ENCODE assay signal across 30 cellular contexts in the genomic region with DNA sequence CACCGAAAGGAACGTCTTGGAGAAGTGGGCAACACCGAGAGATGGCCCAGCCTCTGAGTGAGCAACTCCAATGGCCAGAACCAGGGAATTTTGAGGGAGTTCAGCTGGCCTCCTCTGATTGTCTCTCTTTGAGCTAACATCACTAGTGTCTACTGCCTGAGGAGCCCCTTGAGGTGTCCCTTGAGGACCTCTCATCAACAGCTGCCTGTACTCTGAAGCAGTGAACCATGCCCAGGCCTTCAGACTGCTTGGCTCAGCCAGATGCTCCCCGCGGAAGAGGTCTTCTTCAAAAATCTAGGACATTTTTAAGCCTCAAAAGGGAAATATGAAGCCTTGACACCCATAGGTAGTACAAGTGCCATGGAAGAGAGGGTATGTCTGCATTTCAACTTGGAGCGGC.
"Had no signal": no experiment of that assay in that cellular context is flagged by ENCODE, and none has a peak within 500 bp of the region (broad histone marks: within the 10 kb centered on the region; RNA-seq: fewer than 3 reads in every experiment).

No MANE protein-coding gene starts in this region.

- H3K36me3 Mint-ChIP-seq: activated naive CD4-positive, alpha-beta T cell treated with anti-CD3 and anti-CD28 coated beads, Interleukin-2, amount 10 ng/mL, durations not matched to agents 7 days and 5 days; activated naive CD4-positive, alpha-beta T cell treated with anti-CD3 and anti-CD28 coated beads, Interleukin-2, amount 50 U/mL, for 72 hours; activated naive CD8-positive, alpha-beta T cell treated with anti-CD3 and anti-CD28 coated beads, Interleukin-2, amount 10 ng/mL, durations not matched to agents 7 days and 5 days; brain had no signal

- H3K27ac ChIP-seq: ascending aorta, breast epithelium, cardiac muscle cell, colonic mucosa, epithelial cell of prostate, esophagus squamous epithelium, gastroesophageal sphincter had no signal

- ATAC-seq: activated naive CD4-positive, alpha-beta T cell treated with anti-CD3 and anti-CD28 coated beads, Interleukin-2, amount 50 U/mL, for 72 hours; activated T-cell treated with anti-CD3 and anti-CD28 coated beads, Interleukin-2, amount 50 U/mL, for 72 hours; gastroesophageal sphincter; T-helper 17 cell had no signal

- H3K9me3 Mint-ChIP-seq: activated CD4-positive, alpha-beta T cell treated with anti-CD3 and anti-CD28 coated beads, Interleukin-2, amount 10 ng/mL, durations not matched to agents 7 days and 5 days; activated naive CD4-positive, alpha-beta T cell treated with anti-CD3 and anti-CD28 coated beads, Interleukin-2, amount 10 ng/mL, durations not matched to agents 7 days and 5 days had no signal

- H3K27me3 Mint-ChIP-seq: activated CD4-positive, alpha-beta memory T cell treated with anti-CD3 and anti-CD28 coated beads, Interleukin-2, amount 10 ng/mL, durations not matched to agents 7 days and 5 days; activated CD4-positive, alpha-beta T cell treated with anti-CD3 and anti-CD28 coated beads, Interleukin-2, amount 10 ng/mL, durations not matched to agents 7 days and 5 days; activated naive CD4-positive, alpha-beta T cell treated with anti-CD3 and anti-CD28 coated beads, Interleukin-2, amount 10 ng/mL, durations not matched to agents 7 days and 5 days; activated naive CD8-positive, alpha-beta T cell treated with anti-CD3 and anti-CD28 coated beads, Interleukin-2, amount 10 ng/mL, durations not matched to agents 7 days and 5 days; activated T-cell treated with anti-CD3 and anti-CD28 coated beads, Interleukin-2, amount 50 U/mL, for 24 hours; T-helper 17 cell had no signal

- H3K4me3 Mint-ChIP-seq: activated CD4-positive, alpha-beta memory T cell treated with anti-CD3 and anti-CD28 coated beads, Interleukin-2, amount 10 ng/mL, durations not matched to agents 7 days and 5 days; activated CD4-positive, alpha-beta T cell treated with anti-CD3 and anti-CD28 coated beads, Interleukin-2, amount 10 ng/mL, durations not matched to agents 7 days and 5 days; activated naive CD4-positive, alpha-beta T cell treated with anti-CD3 and anti-CD28 coated beads, Interleukin-2, amount 10 ng/mL, durations not matched to agents 7 days and 5 days; activated naive CD8-positive, alpha-beta T cell treated with anti-CD3 and anti-CD28 coated beads, Interleukin-2, amount 10 ng/mL, durations not matched to agents 7 days and 5 days; activated T-cell treated with anti-CD3 and anti-CD28 coated beads, Interleukin-2, amount 50 U/mL, for 24 hours; activated T-cell treated with anti-CD3 and anti-CD28 coated beads, Interleukin-2, amount 50 U/mL, for 72 hours; brain; T-helper 17 cell; T-helper 2 cell treated with Interferon-gamma antibody and Interleukin-4, amounts not matched to agents 5 μg/mL and 100 μg/mL, for 36 hours had no signal

- DNase-seq: activated CD4-positive, alpha-beta memory T cell treated with anti-CD3 and anti-CD28 coated beads, Interleukin-2, amount 10 ng/mL, durations not matched to agents 7 days and 5 days; activated CD4-positive, alpha-beta T cell treated with anti-CD3 and anti-CD28 coated beads for 1 hour; activated CD4-positive, alpha-beta T cell treated with anti-CD3 and anti-CD28 coated beads for 4 hours; activated CD4-positive, alpha-beta T cell treated with anti-CD3 and anti-CD28 coated beads, Interleukin-2, amount 10 ng/mL, durations not matched to agents 7 days and 5 days; activated CD4-positive, alpha-beta T cell treated with anti-CD3 and anti-CD28 coated beads, Interleukin-2, amount 50 U/mL, for 4 hours; activated CD8-positive, alpha-beta memory T cell treated with anti-CD3 and anti-CD28 coated beads, Interleukin-2, amount 50 U/mL, for 48 hours; activated gamma-delta T cell; activated naive CD4-positive, alpha-beta T cell; activated naive CD4-positive, alpha-beta T cell treated with anti-CD3 and anti-CD28 coated beads, Interleukin-2, amount 10 ng/mL, durations not matched to agents 7 days and 5 days; activated naive CD8-positive, alpha-beta T cell treated with anti-CD3 and anti-CD28 coated beads, Interleukin-2, amount 10 ng/mL, durations not matched to agents 7 days and 5 days; activated T-cell treated with anti-CD3 and anti-CD28 coated beads for 4 hours; activated T-cell treated with anti-CD3 and anti-CD28 coated beads, Interleukin-2, amount 50 U/mL, for 24 hours; activated T-cell treated with anti-CD3 and anti-CD28 coated beads, Interleukin-2, amount 50 U/mL, for 72 hours; central memory CD4-positive, alpha-beta T cell; cerebellar nuclear complex; colonic mucosa; effector CD8-positive, alpha-beta T cell; esophagus squamous epithelium; foreskin melanocyte; T-helper 1 cell; T-helper 17 cell; T1000 had no signal

- H3K4me3 ChIP-seq: ascending aorta, breast epithelium, cardiac muscle cell, colonic mucosa, esophagus squamous epithelium, gastroesophageal sphincter had no signal

- H3K27me3 ChIP-seq: ascending aorta, breast epithelium, cardiac muscle cell, colonic mucosa, esophagus squamous epithelium, gastroesophageal sphincter had no signal

- H3K4me1 ChIP-seq: ascending aorta, breast epithelium, colonic mucosa, esophagus squamous epithelium had no signal

- H3K4me1 Mint-ChIP-seq: activated CD4-positive, alpha-beta memory T cell treated with anti-CD3 and anti-CD28 coated beads, Interleukin-2, amount 10 ng/mL, durations not matched to agents 7 days and 5 days; activated CD4-positive, alpha-beta T cell treated with anti-CD3 and anti-CD28 coated beads, Interleukin-2, amount 10 ng/mL, durations not matched to agents 7 days and 5 days; activated naive CD4-positive, alpha-beta T cell treated with anti-CD3 and anti-CD28 coated beads, Interleukin-2, amount 10 ng/mL, durations not matched to agents 7 days and 5 days; activated naive CD8-positive, alpha-beta T cell treated with anti-CD3 and anti-CD28 coated beads, Interleukin-2, amount 10 ng/mL, durations not matched to agents 7 days and 5 days; brain; T-helper 17 cell had no signal

- H3K27ac Mint-ChIP-seq: activated CD4-positive, alpha-beta memory T cell treated with anti-CD3 and anti-CD28 coated beads, Interleukin-2, amount 10 ng/mL, durations not matched to agents 7 days and 5 days; activated CD4-positive, alpha-beta T cell treated with anti-CD3 and anti-CD28 coated beads, Interleukin-2, amount 10 ng/mL, durations not matched to agents 7 days and 5 days; activated naive CD4-positive, alpha-beta T cell treated with anti-CD3 and anti-CD28 coated beads, Interleukin-2, amount 10 ng/mL, durations not matched to agents 7 days and 5 days; activated naive CD8-positive, alpha-beta T cell treated with anti-CD3 and anti-CD28 coated beads, Interleukin-2, amount 10 ng/mL, durations not matched to agents 7 days and 5 days; activated T-cell treated with anti-CD3 and anti-CD28 coated beads, Interleukin-2, amount 50 U/mL, for 24 hours; activated T-cell treated with anti-CD3 and anti-CD28 coated beads, Interleukin-2, amount 50 U/mL, for 72 hours; brain; T-helper 17 cell; T-helper 2 cell treated with Interferon-gamma antibody and Interleukin-4, amounts not matched to agents 5 μg/mL and 100 μg/mL, for 36 hours had no signal
